ENCODE assay signal across 8 cellular contexts in genomic region chr12:54082402-54082892, GRCh38. TPM values are rescaled to one million over a fixed set of nuclear protein-coding genes. Genes with fewer than 3 reads are reported as not detected.
DNase-seq lines count a peak whose midpoint lies in the region; ATAC-seq, FAIRE-seq and TF ChIP-seq lines count a peak whose summit lies in the region.

No MANE protein-coding gene starts in this region.

- FAIRE-seq in GM12892 (lab: Jason Lieb, UNC), result no peak

- TF ChIP-seq CTCF in WTC11 (IDR thresholded peaks at IDR 0.05) (no peak), endothelial cell (IDR thresholded peaks at IDR 0.05; ENCODE audit: unreplicated experiment) (no peak), vagina (IDR thresholded peaks at IDR 0.05) (no peak)

- H3K36me3 ChIP-seq in HAP-1 (replicated peaks), result no peaks in the 10 kb centered on the region
- no peaks in the 10 kb centered on the region for H3K36me3 ChIP-seq in effector memory CD4-positive, alpha-beta T cell (ENCODE audit: control insufficient read depth, insufficient read depth, low read length)
- no peaks in the 10 kb centered on the region for H3K36me3 ChIP-seq in vagina

- ATAC-seq in WTC11, result 0 out of 2 replicates have a peak, but pooled peaks have one; percentile 30

- H3K36me3 Mint-ChIP-seq in WTC11 (no peaks in the 10 kb centered on the region), endothelial cell (ENCODE audit: low read depth, unreplicated experiment) (no peaks in the 10 kb centered on the region)

- DNase-seq in HAP-1 (ENCODE audit: low spot score in 2 of 2) (peak; percentile 30 to 72), WTC11 (ENCODE audit: low spot score) (peak; percentile 53), endothelial cell (ENCODE audit: low spot score) (no peak), erythroblast (lab: John Stamatoyannopoulos, UW) (no peak), vagina (ENCODE audit: extremely low spot score in 2 of 2) (no peak), GM12892 (ENCODE audit: insufficient read length) (no peak)
- peak in 1 of 3 donors; percentile 2 for DNase-seq in effector memory CD4-positive, alpha-beta T cell
- DNase-seq in stimulated activated CD4-positive, alpha-beta T cell treated with anti-CD3 and anti-CD28 coated beads, Interleukin-2, amount 100 ng/mL, for 4 hours (ENCODE audit: low read depth), result peak; percentile 25

- CTCF ChIA-PET in WTC11 (lab: Charles Lee), result interaction anchor here (0.6 kb wide), 3 partner anchors 42 to 303 kb away, joined by 3 to 4 read pairs (median 3); no protein-coding TSS in a partner anchor

- H3K27me3 ChIP-seq in HAP-1 (ENCODE audit: low read depth) (0 out of 2 replicates have a peak, but pooled peaks cover 2% of the 10 kb centered on the region), vagina (no peaks in the 10 kb centered on the region)
- H3K27me3 ChIP-seq in effector memory CD4-positive, alpha-beta T cell (replicated peaks; ENCODE audit: control insufficient read depth, insufficient read depth, low read length, poor library complexity, severe bottlenecking), result no peaks in the 10 kb centered on the region

- POLR2A ChIA-PET in WTC11 (lab: Charles Lee), result no interaction called here

- in situ Hi-C loops in HAP-1 (cut with MboI; ENCODE audit: low sequenced_read_pairs), result no loop called here

- TF ChIP-seq POLR2A in erythroblast (IDR thresholded peaks at IDR 0.05; ENCODE audit: low read length), result no peak
- no peak for TF ChIP-seq POLR2A in vagina (IDR thresholded peaks at IDR 0.05)
- no peak for TF ChIP-seq POLR2A in GM12892 (IDR thresholded peaks at IDR 0.05; ENCODE audit: low read depth, low read length)

- intact Hi-C loops in vagina (cut with DNase I), result no loop called here

- H3K27me3 Mint-ChIP-seq in WTC11 (ENCODE audit: low read depth) (peaks cover 99% of the 10 kb centered on the region), endothelial cell (ENCODE audit: unreplicated experiment) (peaks cover 44% of the 10 kb centered on the region)

- H3K9me3 ChIP-seq in HAP-1 (no peaks in the 10 kb centered on the region), vagina (no peaks in the 10 kb centered on the region)
- no peaks in the 10 kb centered on the region for H3K9me3 ChIP-seq in effector memory CD4-positive, alpha-beta T cell (ENCODE audit: control insufficient read depth, low read length)

- H3K27ac Mint-ChIP-seq in WTC11, result no peak overlapping the region
- no peak overlapping the region for H3K27ac Mint-ChIP-seq in endothelial cell (ENCODE audit: unreplicated experiment)

- H3K4me1 Mint-ChIP-seq in WTC11 (peaks cover 50% of the 10 kb centered on the region), endothelial cell (ENCODE audit: unreplicated experiment) (peaks cover 17% of the 10 kb centered on the region)

- H3K4me3 ChIP-seq in HAP-1 (no peak overlapping the region), vagina (no peak overlapping the region)
- H3K4me3 ChIP-seq in effector memory CD4-positive, alpha-beta T cell (ENCODE audit: insufficient read depth, low read depth, low read length, poor library complexity, severe bottlenecking), result peak overlapping the region; percentile 17

- H3K4me3 Mint-ChIP-seq in WTC11, result peak overlapping the region; percentile 65
- H3K4me3 Mint-ChIP-seq in endothelial cell (ENCODE audit: unreplicated experiment), result no peak overlapping the region

- no peak overlapping the region for H3K27ac ChIP-seq in effector memory CD4-positive, alpha-beta T cell (ENCODE audit: insufficient read depth, low read length, poor library complexity, severe bottlenecking)
- no peak overlapping the region for H3K27ac ChIP-seq in vagina

- H3K9me3 Mint-ChIP-seq in WTC11 (no peaks in the 10 kb centered on the region), endothelial cell (ENCODE audit: unreplicated experiment) (no peaks in the 10 kb centered on the region)

- H3K4me1 ChIP-seq in HAP-1 (no peaks in the 10 kb centered on the region), vagina (no peaks in the 10 kb centered on the region)
- peaks cover 2% of the 10 kb centered on the region for H3K4me1 ChIP-seq in effector memory CD4-positive, alpha-beta T cell (ENCODE audit: control insufficient read depth, insufficient read depth, low read length, poor library complexity, severe bottlenecking)

TF ChIP-seq in WTC11, 78 proteins besides CTCF, POLR2A, EP300 and RAD21 (continues in another document):
- TF ChIP-seq MLX (CRISPR knock-in tag; IDR thresholded peaks at IDR 0.05) (no peak), NR3C1 (CRISPR knock-in tag; conservative IDR thresholded peaks at IDR 0.05; ENCODE audit: low read depth) (no peak), MYBL2 (CRISPR knock-in tag; IDR thresholded peaks at IDR 0.05) (no peak), ZBTB43 (CRISPR knock-in tag; IDR thresholded peaks at IDR 0.05) (no peak), ETV6 (CRISPR knock-in tag; IDR thresholded peaks at IDR 0.05) (no peak), ZBTB21 (CRISPR knock-in tag; IDR thresholded peaks at IDR 0.05; ENCODE audit: borderline replicate concordance) (no peak), SOX15 (CRISPR knock-in tag; IDR thresholded peaks at IDR 0.05) (no peak), GRHL2 (CRISPR knock-in tag; IDR thresholded peaks at IDR 0.05; ENCODE audit: insufficient replicate concordance, severe bottlenecking) (no peak), GABPB1 (CRISPR knock-in tag; IDR thresholded peaks at IDR 0.05) (no peak), ATF2 (CRISPR knock-in tag; IDR thresholded peaks at IDR 0.05; ENCODE audit: borderline replicate concordance, low read depth) (no peak), ZNF263 (CRISPR knock-in tag; IDR thresholded peaks at IDR 0.05; ENCODE audit: low read depth) (no peak), ELF4 (CRISPR knock-in tag; IDR thresholded peaks at IDR 0.05; ENCODE audit: low read depth) (no peak), CREB1 (CRISPR knock-in tag; IDR thresholded peaks at IDR 0.05) (no peak), ATF3 (CRISPR knock-in tag; conservative IDR thresholded peaks at IDR 0.05) (no peak), NFYB (CRISPR knock-in tag; conservative IDR thresholded peaks at IDR 0.05; ENCODE audit: low read depth) (no peak)

RNA-seq across cellular contexts. Expression of gene HOXC4, which starts 28.8 kb away (rescaled TPM):
- total RNA-seq in WTC11 (2021) (0.14 to 0.46 TPM (median 0.30 TPM) in 3 replicates), endothelial cell (ENCODE audit: unreplicated experiment) (not detected), vagina (1.2 TPM)
- 3.5 TPM for polyA plus RNA-seq in GM12892 (2012; ENCODE audit: missing spikeins)

RNA-seq across cellular contexts. Expression of gene HOXC5, which starts 49.6 kb away (rescaled TPM):
- total RNA-seq in WTC11 (2021), result not detected in 3 replicates
- not detected for total RNA-seq in endothelial cell (ENCODE audit: unreplicated experiment)
- total RNA-seq in vagina, result not detected
- not detected for polyA plus RNA-seq in GM12892 (2012; ENCODE audit: missing spikeins)

RNA-seq across cellular contexts. Expression of gene HOXC6, which starts 54.2 kb away (rescaled TPM):
- not detected in 3 replicates for total RNA-seq in WTC11 (2021)
- 0.21 TPM for total RNA-seq in endothelial cell (ENCODE audit: unreplicated experiment)
- not detected for total RNA-seq in vagina
- not detected for polyA plus RNA-seq in GM12892 (2012; ENCODE audit: missing spikeins)

Comparison
In these comparisons a context has a peak if more than half of its experiments do, and no peak if none do; other contexts are left out.
1. DNase-seq: peak in HAP-1 (2 of 2), WTC11 (single experiment) and stimulated activated CD4-positive, alpha-beta T cell treated with anti-CD3 and anti-CD28 coated beads, Interleukin-2, amount 100 ng/mL, for 4 hours (single experiment); none in endothelial cell (single experiment), erythroblast (0 of 2), vagina (0 of 2) and GM12892 (single experiment).